Comparison of ENCODE assay signal across 15 cellular contexts in the genomic region with DNA sequence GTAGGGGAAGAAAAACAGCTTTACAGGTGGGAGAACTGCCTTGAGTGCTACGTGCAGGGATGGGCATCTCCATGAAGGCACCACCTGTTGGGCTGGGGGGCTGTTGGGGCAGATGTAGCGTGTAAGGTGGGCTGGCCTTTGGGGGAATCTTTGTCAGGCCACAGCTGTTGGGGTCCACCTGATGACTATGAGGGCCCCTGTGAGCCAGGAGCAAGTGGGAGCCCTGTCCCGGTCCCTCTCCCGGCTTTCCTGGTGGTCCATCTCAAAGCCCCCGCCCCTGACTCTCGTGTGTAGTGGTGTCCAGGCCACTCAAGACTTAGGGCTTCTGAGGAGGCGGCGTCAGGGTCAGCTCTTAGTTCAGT. TPM values are rescaled to one million over a fixed set of nuclear protein-coding genes. Genes with fewer than 3 reads are reported as not detected.
A peak's percentile ranks its signal among the peaks of the same experiment; 100 is the strongest.
DNase-seq lines count a peak whose midpoint lies in the region; ATAC-seq and TF ChIP-seq lines count a peak whose summit lies in the region.
"Had no signal": no experiment of that assay in that cellular context is flagged by ENCODE, and none has a peak within 500 bp of the region (broad histone marks: within the 10 kb centered on the region; RNA-seq: fewer than 3 reads in every experiment).

No MANE protein-coding gene starts in this region.

- no peaks in the 10 kb centered on the region for H3K9me3 Mint-ChIP-seq in activated T-cell treated with anti-CD3 and anti-CD28 coated beads, Interleukin-2, amount 50 U/mL, for 72 hours
- no peaks in the 10 kb centered on the region for H3K9me3 Mint-ChIP-seq in activated B cell treated with CpG ODN at 0.5 μM for 24 hours

- H3K4me3 Mint-ChIP-seq in activated T-cell treated with anti-CD3 and anti-CD28 coated beads, Interleukin-2, amount 50 U/mL, for 72 hours, result peak overlapping the region; percentile 45 to 78
- H3K4me3 Mint-ChIP-seq in activated B cell treated with CpG ODN at 0.5 μM for 24 hours, result peak overlapping the region; percentile 81

- H3K36me3 Mint-ChIP-seq in activated T-cell treated with anti-CD3 and anti-CD28 coated beads, Interleukin-2, amount 50 U/mL, for 72 hours (ENCODE audit: insufficient read depth in 2 of 2), result peaks cover 2 to 4% of the 10 kb centered on the region in 2 donors
- peaks cover 72% of the 10 kb centered on the region for H3K36me3 Mint-ChIP-seq in activated B cell treated with CpG ODN at 0.5 μM for 24 hours (ENCODE audit: low read depth)

- TF ChIP-seq CTCF in activated B cell treated with CpG ODN at 0.5 μM for 24 hours (IDR thresholded peaks at IDR 0.05) (no peak), left lung (IDR thresholded peaks at IDR 0.05) (no peak), suprapubic skin (IDR thresholded peaks at IDR 0.05) (no peak)

- intact Hi-C loops in activated B cell treated with CpG ODN at 0.5 μM for 24 hours (cut with micrococcal nuclease), result loop anchor here (10.0 kb wide), 1 partner anchor 462 kb away; no protein-coding TSS in a partner anchor
- intact Hi-C loops in left lung (cut with DNase I), result no loop called here

- no peak for DNase-seq in activated T-cell treated with anti-CD3 and anti-CD28 coated beads, Interleukin-2, amount 50 U/mL, for 72 hours
- no peak for DNase-seq in activated T-cell treated with anti-CD3 and anti-CD28 coated beads, Interleukin-2, amount 50 U/mL, for 48 hours
- DNase-seq in activated B cell treated with CpG ODN at 0.5 μM for 24 hours (no peak), left lung (peak; percentile 22 to 27), suprapubic skin (ENCODE audit: low spot score in 2 of 2) (peak; percentile 62 to 76), NCI-H2227 (lab: John Stamatoyannopoulos, UW; ENCODE audit: unreplicated experiment) (no peak), Ammon's horn (ENCODE audit: low spot score) (no peak)
- DNase-seq: erythroblast, GDM1, NCI-H510A, SIG-M5 had no signal

- H3K27ac Mint-ChIP-seq in activated T-cell treated with anti-CD3 and anti-CD28 coated beads, Interleukin-2, amount 50 U/mL, for 72 hours, result peak overlapping the region; percentile 34
- peak overlapping the region; percentile 91 for H3K27ac Mint-ChIP-seq in activated B cell treated with CpG ODN at 0.5 μM for 24 hours

- no peak for TF ChIP-seq EP300 in suprapubic skin (IDR thresholded peaks at IDR 0.05)

- H3K36me3 ChIP-seq in left lung (peaks cover 2 to 13% of the 10 kb centered on the region in 2 donors), suprapubic skin (no peaks in the 10 kb centered on the region)

- H3K4me3 ChIP-seq in left lung (no peak overlapping the region), suprapubic skin (no peak overlapping the region)

- no peak for TF ChIP-seq POLR2A in suprapubic skin (IDR thresholded peaks at IDR 0.05)

- POLR2A ChIA-PET in activated B cell treated with CpG ODN at 0.5 μM for 24 hours (lab: Charles Lee), result interaction anchor here (0.7 to 6.2 kb wide), 9 partner anchors 7 to 518 kb away, joined by 3 to 82 read pairs (median 4); a partner anchor contains a TSS

- peak overlapping the region in 1 of 2 donors; percentile 64 for H3K27ac ChIP-seq in left lung
- H3K27ac ChIP-seq in suprapubic skin, result no peak overlapping the region

- H3K27me3 ChIP-seq in left lung (no peaks in the 10 kb centered on the region), suprapubic skin (no peaks in the 10 kb centered on the region)

- ATAC-seq in activated T-cell treated with anti-CD3 and anti-CD28 coated beads, Interleukin-2, amount 50 U/mL, for 72 hours (replicated peaks in 1 of 2), result no peak
- ATAC-seq in activated B cell treated with CpG ODN at 0.5 μM for 24 hours (ENCODE audit: low read depth), result no peak
- no peak for ATAC-seq in left lung
- no peak for ATAC-seq in HG02981 (IDR thresholded peaks at IDR 0.05; ENCODE audit: unreplicated experiment)

- H3K4me1 ChIP-seq in left lung (peaks cover 14 to 63% of the 10 kb centered on the region in 2 donors), suprapubic skin (peaks cover 14% of the 10 kb centered on the region)
- H3K4me1 ChIP-seq: parathyroid adenoma had no signal

- WGBS in suprapubic skin, result 96% methylated on average over 5 of the region's 8 CpGs

- H3K9me3 ChIP-seq in left lung (no peaks in the 10 kb centered on the region), suprapubic skin (no peaks in the 10 kb centered on the region)

- CTCF ChIA-PET in activated B cell treated with CpG ODN at 0.5 μM for 24 hours (lab: Charles Lee), result interaction anchor here (0.5 to 1.1 kb wide), 2 partner anchors 49 to 189 kb away, joined by 3 read pairs; no protein-coding TSS in a partner anchor

- no peaks in the 10 kb centered on the region for H3K27me3 Mint-ChIP-seq in activated T-cell treated with anti-CD3 and anti-CD28 coated beads, Interleukin-2, amount 50 U/mL, for 72 hours (ENCODE audit: low read depth)
- H3K27me3 Mint-ChIP-seq in activated B cell treated with CpG ODN at 0.5 μM for 24 hours, result no peaks in the 10 kb centered on the region

- H3K4me1 Mint-ChIP-seq in activated T-cell treated with anti-CD3 and anti-CD28 coated beads, Interleukin-2, amount 50 U/mL, for 72 hours (ENCODE audit: low read depth), result peaks cover 65% of the 10 kb centered on the region
- peaks cover 88% of the 10 kb centered on the region for H3K4me1 Mint-ChIP-seq in activated B cell treated with CpG ODN at 0.5 μM for 24 hours

RNA-seq across cellular contexts. Expression of a gene that starts 13.5 kb away (rescaled TPM):
- 10 to 100 TPM; 27.5 to 37.6 TPM for total RNA-seq in activated T-cell treated with anti-CD3 and anti-CD28 coated beads, Interleukin-2, amount 50 U/mL, for 72 hours
- 39.8 and 47.9 TPM in 2 replicates for total RNA-seq in activated B cell treated with CpG ODN at 0.5 μM for 24 hours
- total RNA-seq in left lung, result 10 to 100 TPM; 22.4 to 26.8 TPM
- total RNA-seq in suprapubic skin, result 10 to 100 TPM; 10.2 to 23.1 (median 19.6) TPM
- total RNA-seq: LHCN-M2 had no signal

RNA-seq across cellular contexts. Expression of a gene that starts 31.1 kb away (rescaled TPM):
- total RNA-seq in activated T-cell treated with anti-CD3 and anti-CD28 coated beads, Interleukin-2, amount 50 U/mL, for 72 hours, result under 1 TPM; 0.19 to 0.36 TPM
- total RNA-seq in activated B cell treated with CpG ODN at 0.5 μM for 24 hours (0.38 TPM in 1 of 2 replicates, not detected in the other), left lung (10 to 100 TPM in 1 of 2 donors, under 1 TPM in 1; 0.73 to 10.7 TPM), suprapubic skin (1 to 10 TPM in 3 of 4 donors, under 1 TPM in 1; 0.81 to 3.2 (median 2.0) TPM)
- total RNA-seq: H4, LHCN-M2 had no signal

Comparison
In these comparisons a context has a peak if more than half of its experiments do, and no peak if none do; other contexts are left out.
1. DNase-seq: peak in left lung (2 of 2) and suprapubic skin (2 of 2); none in activated T-cell treated with anti-CD3 and anti-CD28 coated beads, Interleukin-2, amount 50 U/mL, for 72 hours (0 of 2), activated T-cell treated with anti-CD3 and anti-CD28 coated beads, Interleukin-2, amount 50 U/mL, for 48 hours (0 of 2), activated B cell treated with CpG ODN at 0.5 μM for 24 hours (single experiment), NCI-H2227 (single experiment) and Ammon's horn (single experiment).